Comparison of ENCODE assay signal across 26 cellular contexts in the genomic region with DNA sequence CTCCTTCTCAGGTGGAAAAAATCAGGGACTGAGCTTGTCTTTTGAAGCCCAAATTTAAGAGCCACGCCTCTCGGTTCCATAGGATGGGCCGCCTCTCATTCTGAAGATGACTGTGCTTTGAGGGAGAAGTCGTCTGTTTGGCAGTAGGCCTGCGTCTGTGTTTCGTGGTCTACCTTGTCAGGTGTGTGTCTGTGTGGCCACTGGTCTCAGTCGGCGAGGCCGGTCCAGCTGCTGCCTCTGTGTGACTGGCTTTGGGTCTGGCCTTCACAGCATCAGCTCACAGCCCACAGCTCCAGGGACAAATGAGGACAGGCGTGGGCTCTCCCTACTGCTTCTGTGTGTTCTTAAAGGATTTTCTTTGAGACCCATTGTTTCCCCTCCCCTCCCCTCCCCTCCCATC. TPM values are rescaled to one million over a fixed set of nuclear protein-coding genes. Genes with fewer than 3 reads are reported as not detected.
"Had no signal": no experiment of that assay in that cellular context is flagged by ENCODE, and none has a peak within 500 bp of the region (broad histone marks: within the 10 kb centered on the region; RNA-seq: fewer than 3 reads in every experiment).

No MANE protein-coding gene starts in this region.

- H3K4me1 Mint-ChIP-seq: activated CD4-positive, alpha-beta T cell treated with anti-CD3 and anti-CD28 coated beads, Interleukin-2, amount 10 ng/mL, durations not matched to agents 7 days and 5 days; T-cell had no signal

- H3K27ac Mint-ChIP-seq: activated CD4-positive, alpha-beta memory T cell treated with anti-CD3 and anti-CD28 coated beads for 36 hours; activated CD4-positive, alpha-beta T cell treated with anti-CD3 and anti-CD28 coated beads, Interleukin-2, amount 10 ng/mL, durations not matched to agents 7 days and 5 days; activated naive CD8-positive, alpha-beta T cell; T-cell had no signal

- H3K9me3 Mint-ChIP-seq: activated CD4-positive, alpha-beta memory T cell treated with anti-CD3 and anti-CD28 coated beads for 36 hours; activated CD4-positive, alpha-beta T cell treated with anti-CD3 and anti-CD28 coated beads, Interleukin-2, amount 10 ng/mL, durations not matched to agents 7 days and 5 days; activated T-cell treated with anti-CD3 and anti-CD28 coated beads, Interleukin-2, amount 50 U/mL, for 4 hours; T-cell had no signal

- H3K4me3 Mint-ChIP-seq: activated CD4-positive, alpha-beta memory T cell treated with anti-CD3 and anti-CD28 coated beads for 36 hours; activated CD4-positive, alpha-beta T cell treated with anti-CD3 and anti-CD28 coated beads, Interleukin-2, amount 10 ng/mL, durations not matched to agents 7 days and 5 days; activated naive CD8-positive, alpha-beta T cell; activated T-cell treated with anti-CD3 and anti-CD28 coated beads, Interleukin-2, amount 50 U/mL, for 4 hours; T-cell had no signal

- H3K27me3 Mint-ChIP-seq: activated CD4-positive, alpha-beta memory T cell treated with anti-CD3 and anti-CD28 coated beads for 36 hours had no signal

- DNase-seq: activated CD4-positive, alpha-beta memory T cell treated with anti-CD3 and anti-CD28 coated beads for 36 hours; activated CD4-positive, alpha-beta T cell treated with anti-CD3 and anti-CD28 coated beads, Interleukin-2, amount 10 ng/mL, durations not matched to agents 7 days and 5 days; activated CD4-positive, CD25-positive, alpha-beta regulatory T cell; activated CD8-positive, alpha-beta memory T cell treated with anti-CD3 and anti-CD28 coated beads for 24 hours; activated effector memory CD4-positive, alpha-beta T cell treated with anti-CD3 and anti-CD28 coated beads, Interleukin-2, amount 50 U/mL, for 16 hours; activated naive CD4-positive, alpha-beta T cell treated with Interleukin-2 at 50 U/mL for 16 hours; activated T-cell treated with anti-CD3 and anti-CD28 coated beads, Interleukin-2, amount 50 U/mL, for 4 hours; amygdala; brain microvascular endothelial cell; NCI-H1092; NCI-H1417; NCI-H1930; NCI-H2107; NCI-H345; NCI-H510A; NCI-H526 treated with DMSO at 0.1 percent for 48 hours; NCI-H82; OCI-M1; RPMI8226; T-cell; T-helper 2 cell; T1000 had no signal

- H3K36me3 Mint-ChIP-seq: activated CD4-positive, alpha-beta memory T cell treated with anti-CD3 and anti-CD28 coated beads for 36 hours; activated naive CD8-positive, alpha-beta T cell; T-cell had no signal

- ATAC-seq: activated T-cell treated with anti-CD3 and anti-CD28 coated beads, Interleukin-2, amount 50 U/mL, for 4 hours; Panc1; Right ventricle myocardium inferior; T-cell had no signal

RNA-seq across cellular contexts. Expression of gene B3GALT5, which starts 50.3 kb away (rescaled TPM):
- total RNA-seq: activated CD4-positive, alpha-beta memory T cell treated with anti-CD3 and anti-CD28 coated beads for 36 hours; activated CD4-positive, alpha-beta T cell treated with anti-CD3 and anti-CD28 coated beads, Interleukin-2, amount 10 ng/mL, durations not matched to agents 7 days and 5 days; MCF 10A had no signal
